Comparison of ENCODE assay signal across 15 cellular contexts in the genomic region with DNA sequence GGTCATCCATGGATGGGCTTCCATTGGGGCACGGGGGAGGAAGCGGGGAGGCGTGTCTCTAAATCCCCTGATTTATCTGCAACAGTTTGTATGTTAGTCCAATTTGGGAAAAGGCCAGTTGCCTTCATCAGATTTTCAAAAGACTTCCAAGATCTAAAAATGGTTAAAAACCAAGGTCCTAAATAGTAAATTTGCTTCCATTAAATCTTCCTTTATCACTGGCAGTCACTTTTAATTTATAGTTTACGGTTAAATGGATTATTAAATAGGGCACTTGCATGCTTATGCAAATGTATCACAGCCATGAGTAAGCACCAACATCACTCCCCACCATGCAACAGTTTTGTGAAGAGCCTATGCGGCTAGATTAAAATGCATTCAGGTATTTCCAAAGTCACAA.
DNase-seq lines count a peak whose midpoint lies in the region; ATAC-seq lines count a peak whose summit lies in the region.
"Had no signal": no experiment of that assay in that cellular context is flagged by ENCODE, and none has a peak within 500 bp of the region (broad histone marks: within the 10 kb centered on the region; RNA-seq: fewer than 3 reads in every experiment).

No MANE protein-coding gene starts in this region.

- ATAC-seq in HG02885 (IDR thresholded peaks at IDR 0.05; ENCODE audit: poor library complexity, unreplicated experiment): no peak
- ATAC-seq: A549, HepG2 had no signal

- DNase-seq in NCI-H82 (lab: John Stamatoyannopoulos, UW) (peak; percentile 37), NCI-H82 treated with DMSO at 0.1 percent for 48 hours (lab: John Stamatoyannopoulos, UW; ENCODE audit: unreplicated experiment) (no peak), M059J (ENCODE audit: low read depth) (peak; percentile 31), left kidney (ENCODE audit: low read depth, low spot score) (peak; percentile 9), ureter (ENCODE audit: low spot score) (no peak)
- DNase-seq in NK-92 treated with Interleukin-12 subunit alpha and Interleukin-12 subunit beta, amount 100 ng/mL, for 24 hours (lab: John Stamatoyannopoulos, UW): no peak
- no peak for DNase-seq in activated naive CD4-positive, alpha-beta T cell treated with Interleukin-2 at 50 U/mL for 16 hours
- DNase-seq: CD4-positive, alpha-beta memory T cell; DMS153; DMS79; GF-D8; H9 had no signal

Comparison
In these comparisons a context has a peak if more than half of its experiments do, and no peak if none do; other contexts are left out.
1. DNase-seq: peak in NCI-H82 (single experiment), M059J (single experiment) and left kidney (single experiment); none in NCI-H82 treated with DMSO at 0.1 percent for 48 hours (single experiment), ureter (single experiment), NK-92 treated with Interleukin-12 subunit alpha and Interleukin-12 subunit beta, amount 100 ng/mL, for 24 hours (single experiment) and activated naive CD4-positive, alpha-beta T cell treated with Interleukin-2 at 50 U/mL for 16 hours (single experiment).